ENCODE assay signal across 15 cellular contexts in genomic region chr2:59594671-59595222, GRCh38.
DNase-seq lines count a peak whose midpoint lies in the region; ATAC-seq, FAIRE-seq and TF ChIP-seq lines count a peak whose summit lies in the region.
"Had no signal": no experiment of that assay in that cellular context is flagged by ENCODE, and none has a peak within 500 bp of the region (broad histone marks: within the 10 kb centered on the region; RNA-seq: fewer than 3 reads in every experiment).

No MANE protein-coding gene starts in this region.

- POLR2A ChIA-PET in GM12878 (lab: Charles Lee): no interaction called here

- no peak overlapping the region for H3K4me3 ChIP-seq in GM12878
- no peak overlapping the region for H3K4me3 ChIP-seq in prostate gland
- H3K4me3 ChIP-seq in mammary epithelial cell (replicated peaks in 1 of 3; ENCODE audit: insufficient read depth in 1 of 3, low read depth in 2 of 3, low read length in 3 of 3): no peak overlapping the region
- H3K4me3 ChIP-seq: vagina had no signal

- H2AFZ ChIP-seq in GM12878 (ENCODE audit: control insufficient read depth, low read depth, low read length): 0 out of 2 replicates have a peak overlapping the region, but pooled peaks have one; percentile 13
- no peak overlapping the region for H2AFZ ChIP-seq in mammary epithelial cell (ENCODE audit: low read depth, low read length)

- intact Hi-C loops in GM12878 (cut with micrococcal nuclease; ENCODE audit: unreplicated experiment) (no loop called here), prostate gland (cut with DNase I) (no loop called here), mammary epithelial cell (cut with micrococcal nuclease) (no loop called here)

- H3K9ac ChIP-seq in GM12878 (ENCODE audit: control insufficient read depth, insufficient read depth, low read length): no peak overlapping the region
- no peak overlapping the region for H3K9ac ChIP-seq in mammary epithelial cell (ENCODE audit: insufficient read depth, low read length)

- H3K27ac ChIP-seq in GM12878 (ENCODE audit: control insufficient read depth, insufficient read depth) (no peak overlapping the region), prostate gland (no peak overlapping the region), mammary epithelial cell (ENCODE audit: insufficient read depth, low read depth, low read length) (no peak overlapping the region)
- H3K27ac ChIP-seq: epithelial cell of prostate, vagina, WERI-Rb-1 had no signal

- TF ChIP-seq EP300 in GM12878 (IDR thresholded peaks at IDR 0.05; ENCODE audit: borderline replicate concordance in 1 of 2, control insufficient read depth in 1 of 2, low read depth in 2 of 2, low read length in 2 of 2): no peak

- in situ Hi-C loops in GM12878 (cut with MboI) (no loop called here), mammary epithelial cell (cut with MboI; ENCODE audit: low sequenced_read_pairs in 2 of 2) (no loop called here)

- TF ChIP-seq CTCF in GM12878 (IDR thresholded peaks at IDR 0.05 in 2 of 3, conservative IDR thresholded peaks at IDR 0.05 in 1 of 3; ENCODE audit: control insufficient read depth in 2 of 3, extremely low read depth in 1 of 3, insufficient read depth in 1 of 3, low read depth in 3 of 3, low read length in 3 of 3) (no peak), prostate gland (IDR thresholded peaks at IDR 0.05) (no peak), mammary epithelial cell (conservative IDR thresholded peaks at IDR 0.05 in 1 of 2, IDR thresholded peaks at IDR 0.05 in 1 of 2; ENCODE audit: extremely low read depth in 1 of 2, insufficient read depth in 1 of 2, low read depth in 1 of 2, low read length in 2 of 2) (no peak)

- no peaks in the 10 kb centered on the region for H3K9me3 ChIP-seq in GM12878 (replicated peaks; ENCODE audit: control insufficient read depth, insufficient read depth, low read length)
- no peaks in the 10 kb centered on the region for H3K9me3 ChIP-seq in prostate gland
- no peaks in the 10 kb centered on the region for H3K9me3 ChIP-seq in mammary epithelial cell (replicated peaks; ENCODE audit: insufficient read depth, low read length)
- H3K9me3 ChIP-seq: vagina had no signal

- H3K4me2 ChIP-seq in GM12878 (ENCODE audit: control insufficient read depth, insufficient read depth): no peak overlapping the region
- no peak overlapping the region for H3K4me2 ChIP-seq in mammary epithelial cell (ENCODE audit: insufficient read depth, low read depth, low read length)

- dilution Hi-C loops in mammary epithelial cell (cut with HindIII; ENCODE audit: low sequenced_read_pairs): no loop called here

- no peaks in the 10 kb centered on the region for H3K36me3 ChIP-seq in GM12878 (ENCODE audit: control insufficient read depth in 2 of 2, insufficient read depth in 2 of 2, low read length in 1 of 2)
- H3K36me3 ChIP-seq in prostate gland: no peaks in the 10 kb centered on the region
- no peaks in the 10 kb centered on the region for H3K36me3 ChIP-seq in mammary epithelial cell (ENCODE audit: insufficient read depth, low read length)
- H3K36me3 ChIP-seq: vagina, WERI-Rb-1 had no signal

- no peak for DNase-seq in GM12878 (ENCODE audit: low read depth, low spot score)
- no peak for DNase-seq in prostate gland (ENCODE audit: low spot score)
- no peak for DNase-seq in mammary epithelial cell
- DNase-seq in NCI-H2107 (lab: John Stamatoyannopoulos, UW): no peak
- DNase-seq in cerebellar nuclear complex (lab: John Stamatoyannopoulos, UW): no peak
- DNase-seq: activated CD8-positive, alpha-beta memory T cell treated with anti-CD3 and anti-CD28 coated beads, Interleukin-2, amount 50 U/mL, for 48 hours; DMS53; left cardiac atrium; stimulated activated CD4-positive, alpha-beta T cell treated with anti-CD3 and anti-CD28 coated beads, Interleukin-2, amount 100 ng/mL, for 24 hours; WERI-Rb-1 had no signal

- TF ChIP-seq POLR2A in GM12878 (IDR thresholded peaks at IDR 0.05; ENCODE audit: low read depth, low read length): no peak
- no peak for TF ChIP-seq POLR2A in prostate gland (IDR thresholded peaks at IDR 0.05)

- SMC1A ChIA-PET in GM12878 (lab: Charles Lee; ENCODE audit: uncharacterized antibody, unreplicated experiment): no interaction called here

- H3K27me3 ChIP-seq in GM12878 (replicated peaks in 1 of 2; ENCODE audit: control insufficient read depth in 2 of 2, insufficient read depth in 2 of 2, low read length in 1 of 2) (no peaks in the 10 kb centered on the region), prostate gland (replicated peaks; ENCODE audit: insufficient read depth) (no peaks in the 10 kb centered on the region), mammary epithelial cell (ENCODE audit: insufficient read depth, low read length) (no peaks in the 10 kb centered on the region)
- H3K27me3 ChIP-seq: vagina had no signal

- H3K79me2 ChIP-seq in GM12878 (ENCODE audit: control insufficient read depth, insufficient read depth, low read length): no peaks in the 10 kb centered on the region
- H3K79me2 ChIP-seq in mammary epithelial cell (ENCODE audit: insufficient read depth, low read length): no peaks in the 10 kb centered on the region

- RAD21 ChIA-PET in GM12878 (lab: Charles Lee; ENCODE audit: unreplicated experiment): no interaction called here

- 9% methylated on average over 5 of the region's 5 CpGs for WGBS in GM12878 (ENCODE audit: insufficient coverage, insufficient replicate concordance, low lambda C conversion rate, missing lambda C conversion rate)
- 88% methylated on average over 5 of the region's 5 CpGs for WGBS in prostate gland
- WGBS in mammary epithelial cell (ENCODE audit: low coverage, missing lambda C conversion rate): 89% methylated on average over 5 of the region's 5 CpGs

- peak; percentile 51 for ATAC-seq in GM18499 (IDR thresholded peaks at IDR 0.05; ENCODE audit: insufficient read depth, unreplicated experiment)
- peak; percentile 80 for ATAC-seq in GM21390 (IDR thresholded peaks at IDR 0.05; ENCODE audit: unreplicated experiment)
- ATAC-seq in HG03575 (IDR thresholded peaks at IDR 0.05; ENCODE audit: extremely low read depth, insufficient number of reproducible peaks, low FRiP score, unreplicated experiment): peak; percentile 77
- ATAC-seq in GM12878: no peak
- ATAC-seq: left cardiac atrium had no signal

- BruUV-seq in GM12878 (replicated peaks; lab: Mats Ljungman, UMichigan): no TSS peak
- no TSS peak for BruUV-seq in mammary epithelial cell (replicated peaks; lab: Mats Ljungman, UMichigan)

- no peak for TF ChIP-seq RAD21 in GM12878 (IDR thresholded peaks at IDR 0.05; ENCODE audit: insufficient read depth, low read depth, low read length)

- FAIRE-seq in GM12878 (lab: Jason Lieb, UNC): no peak

- H4K20me1 ChIP-seq in GM12878 (ENCODE audit: control insufficient read depth, insufficient read depth) (no peaks in the 10 kb centered on the region), mammary epithelial cell (ENCODE audit: insufficient read depth, low read length) (no peaks in the 10 kb centered on the region)

- CTCF ChIA-PET in GM12878 (lab: Yijun Ruan, JAX) (no interaction called here), mammary epithelial cell (lab: Charles Lee; ENCODE audit: low non-redundant PET) (no interaction called here)

- H3K4me1 ChIP-seq in GM12878 (ENCODE audit: control insufficient read depth, insufficient read depth, low read length) (no peaks in the 10 kb centered on the region), prostate gland (replicated peaks) (no peaks in the 10 kb centered on the region), mammary epithelial cell (ENCODE audit: insufficient read depth, low read length) (no peaks in the 10 kb centered on the region)
- H3K4me1 ChIP-seq: vagina had no signal

TF ChIP-seq in GM12878, 131 proteins besides CTCF, POLR2A, EP300 and RAD21 (continues in another document):
- no peak for TF ChIP-seq ZNF592 (IDR thresholded peaks at IDR 0.05)
- no peak for TF ChIP-seq USF1 (IDR thresholded peaks at IDR 0.05; ENCODE audit: borderline replicate concordance, extremely low read length, insufficient read depth, low read depth, low read length)
- TF ChIP-seq ZNF24 (IDR thresholded peaks at IDR 0.05): no peak
- TF ChIP-seq FOXK2 (IDR thresholded peaks at IDR 0.05): no peak
- no peak for TF ChIP-seq YBX1 (IDR thresholded peaks at IDR 0.05)
- TF ChIP-seq STAT3 (IDR thresholded peaks at IDR 0.05; ENCODE audit: low read depth, low read length): no peak
- no peak for TF ChIP-seq TARDBP (IDR thresholded peaks at IDR 0.05; ENCODE audit: borderline replicate concordance)
- no peak for TF ChIP-seq BHLHE40 (IDR thresholded peaks at IDR 0.05; ENCODE audit: borderline replicate concordance in 1 of 2, low read depth in 2 of 2, low read length in 1 of 2)
